In the genomic region with DNA sequence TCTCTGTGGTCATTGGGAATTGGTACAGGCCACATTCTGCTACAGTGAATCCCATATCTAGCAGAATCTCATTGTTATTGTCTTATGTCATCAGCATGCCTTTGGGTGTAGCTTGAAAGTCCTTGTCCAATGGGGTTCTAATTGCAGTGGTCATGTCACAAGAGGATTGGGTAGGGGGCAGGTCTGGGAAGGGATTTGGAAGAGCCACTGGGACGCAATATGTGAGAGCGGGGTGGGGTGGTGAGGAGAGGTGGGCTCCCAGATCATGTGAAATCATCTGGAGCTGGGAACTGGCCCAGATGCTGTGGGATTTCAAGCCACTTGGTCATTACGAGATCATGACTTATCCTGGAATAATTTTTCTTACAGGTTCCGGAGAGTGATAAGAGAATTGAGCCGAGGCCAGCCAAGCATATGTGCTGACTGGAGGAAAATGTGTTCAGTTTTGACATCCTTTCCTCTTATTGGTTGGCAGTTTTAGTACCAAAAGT, we compare ENCODE assay signal across 17 cellular contexts. TPM values are rescaled to one million over a fixed set of nuclear protein-coding genes. Genes with fewer than 3 reads are reported as not detected.
DNase-seq lines count a peak whose midpoint lies in the region; ATAC-seq and TF ChIP-seq lines count a peak whose summit lies in the region.
"Had no signal": no experiment of that assay in that cellular context is flagged by ENCODE, and none has a peak within 500 bp of the region (broad histone marks: within the 10 kb centered on the region; RNA-seq: fewer than 3 reads in every experiment).

No MANE protein-coding gene starts in this region.

- H3K79me1 ChIP-seq in IMR-90 (ENCODE audit: low read depth in 1 of 2, low read length in 2 of 2): peaks cover 0 to 44% of the 10 kb centered on the region in 2 experiments; a peak in 2 of 4 replicates

- peaks cover 20% of the 10 kb centered on the region for H3K9me1 ChIP-seq in IMR-90 (ENCODE audit: insufficient read depth, low read length)

- no peaks in the 10 kb centered on the region for H3K9me3 Mint-ChIP-seq in Caco-2 (ENCODE audit: unreplicated experiment)
- no peaks in the 10 kb centered on the region for H3K9me3 Mint-ChIP-seq in brain
- no peaks in the 10 kb centered on the region for H3K9me3 Mint-ChIP-seq in nephron
- H3K9me3 Mint-ChIP-seq: activated T-cell treated with anti-CD3 and anti-CD28 coated beads, Interleukin-2, amount 50 U/mL, for 4 hours; stimulated activated memory B cell treated with anti-CD40 and anti-IgM and Interleukin-4, amounts not matched to agents 10 μg/mL and 1 μg/mL and 100 μg/mL, for 72 hours had no signal

- H3K4me2 ChIP-seq in IMR-90 (ENCODE audit: low read depth, low read length): no peak overlapping the region
- H3K4me2 ChIP-seq: BLaER1 had no signal

- H3K27ac Mint-ChIP-seq in Caco-2 (ENCODE audit: unreplicated experiment): peak overlapping the region; percentile 75
- H3K27ac Mint-ChIP-seq in brain: peak overlapping the region in 4 of 5 experiments; percentile 46 to 98 (median 62)
- peak overlapping the region in 2 of 3 experiments; percentile 97 for H3K27ac Mint-ChIP-seq in nephron
- H3K27ac Mint-ChIP-seq: stimulated activated memory B cell treated with anti-CD40 and anti-IgM and Interleukin-4, amounts not matched to agents 10 μg/mL and 1 μg/mL and 100 μg/mL, for 72 hours had no signal

- no peak for DNase-seq in Caco-2
- DNase-seq in IMR-90: peak; percentile 94
- no peak for DNase-seq in GM19238 (ENCODE audit: insufficient read length, low spot score)
- DNase-seq: activated CD4-positive, CD25-positive, alpha-beta regulatory T cell; activated T-cell treated with anti-CD3 and anti-CD28 coated beads, Interleukin-2, amount 50 U/mL, for 4 hours; NCI-H187; stimulated activated CD4-positive, alpha-beta T cell treated with anti-CD3 and anti-CD28 coated beads, Interleukin-1b, Interleukin-23, amount 100 ng/mL, for 48 hours had no signal

- peak overlapping the region; percentile 83; the same call in 1 of the 3 replicates for H2BK15ac ChIP-seq in IMR-90 (ENCODE audit: low read depth, low read length)

- WGBS in IMR-90 (ENCODE audit: extremely low coverage in 2 of 2, insufficient read length in 1 of 2), 2 experiments: 86% methylated on average over 2 of the region's 5 CpGs; no CpG with 5 or more reads in 1 of the 2 experiments

- H3K4me1 Mint-ChIP-seq in Caco-2 (ENCODE audit: low read depth, unreplicated experiment) (peaks cover 7% of the 10 kb centered on the region), brain (peaks cover 21% of the 10 kb centered on the region), nephron (peaks cover 53% of the 10 kb centered on the region)
- H3K4me1 Mint-ChIP-seq: stimulated activated memory B cell treated with anti-CD40 and anti-IgM and Interleukin-4, amounts not matched to agents 10 μg/mL and 1 μg/mL and 100 μg/mL, for 72 hours had no signal

- no peaks in the 10 kb centered on the region for H3K36me3 ChIP-seq in Caco-2 (ENCODE audit: control insufficient read depth, insufficient read depth, low read length)
- H3K36me3 ChIP-seq in IMR-90 (ENCODE audit: control insufficient read depth, insufficient read depth, low read length): no peaks in the 10 kb centered on the region
- H3K36me3 ChIP-seq: ascending aorta, BLaER1 had no signal

- peak overlapping the region; percentile 95 for H2AK5ac ChIP-seq in IMR-90 (ENCODE audit: low read depth, low read length)

- H4K8ac ChIP-seq in IMR-90 (ENCODE audit: low read depth in 2 of 2, low read length in 2 of 2): peak overlapping the region in 1 of 2 experiments; percentile 79; a peak in 2 of 4 replicates

- TF ChIP-seq CTCF in Caco-2 (IDR thresholded peaks at IDR 0.05; ENCODE audit: insufficient read depth in 1 of 2, low read depth in 1 of 2, low read length in 1 of 2, severe bottlenecking in 1 of 2, unreplicated experiment in 1 of 2) (no peak), IMR-90 (conservative IDR thresholded peaks at IDR 0.05; ENCODE audit: low read depth, low read length) (no peak), brain (conservative IDR thresholded peaks at IDR 0.05) (no peak), nephron (IDR thresholded peaks at IDR 0.05; ENCODE audit: unreplicated experiment in 3 of 3) (no peak)

- H4K5ac ChIP-seq in IMR-90 (ENCODE audit: low read depth, low read length): no peak overlapping the region

- peak overlapping the region; percentile 70; the same call in 1 of the 2 replicates for H4K91ac ChIP-seq in IMR-90 (ENCODE audit: insufficient read depth, low read depth, low read length)

- H3K23ac ChIP-seq in IMR-90 (ENCODE audit: low read depth, low read length): peak overlapping the region; percentile 62

- H2BK120ac ChIP-seq in IMR-90 (ENCODE audit: low read depth, low read length): peak overlapping the region; percentile 93

- TF ChIP-seq RAD21 in IMR-90 (IDR thresholded peaks at IDR 0.05; ENCODE audit: low read length): no peak

- no peak overlapping the region for H3K56ac ChIP-seq in IMR-90 (ENCODE audit: extremely low read depth, insufficient read depth, low read length)

- CTCF ChIA-PET in Caco-2 (lab: Charles Lee): interaction anchor here (0.6 kb wide), 1 partner anchor 62 kb away, joined by 3 read pairs; no protein-coding TSS in a partner anchor
- CTCF ChIA-PET in IMR-90 (lab: Yijun Ruan, JAX): interaction anchor here (1.2 kb wide), 1 partner anchor 40 kb away, joined by 3 read pairs; no protein-coding TSS in a partner anchor

- peak overlapping the region; percentile 84 for H2AFZ ChIP-seq in IMR-90 (replicated peaks; ENCODE audit: low read length, poor library complexity)
- H2AFZ ChIP-seq: parathyroid adenoma had no signal

- dilution Hi-C loops in IMR-90 (cut with HindIII; ENCODE audit: low sequenced_read_pairs, unreplicated experiment): no loop called here

- in situ Hi-C loops in IMR-90 (cut with MboI; ENCODE audit: low sequenced_read_pairs): no loop called here

- H3K4me3 ChIP-seq in Caco-2 (ENCODE audit: low read depth, low read length) (no peak overlapping the region), IMR-90 (ENCODE audit: insufficient read depth, low read depth, low read length) (no peak overlapping the region)
- H3K4me3 ChIP-seq: ascending aorta, BLaER1, lung had no signal

- TF ChIP-seq POLR2A in IMR-90 (IDR thresholded peaks at IDR 0.05; ENCODE audit: low read depth, low read length): no peak

- POLR2A ChIA-PET in Caco-2 (lab: Charles Lee): no interaction called here
- POLR2A ChIA-PET in IMR-90 (lab: Charles Lee; ENCODE audit: unreplicated experiment): no interaction called here

- peak overlapping the region; percentile 42 for H2AK9ac ChIP-seq in IMR-90 (replicated peaks; ENCODE audit: low read depth, low read length, poor library complexity)

- H3K9me3 ChIP-seq in Caco-2 (no peaks in the 10 kb centered on the region), IMR-90 (ENCODE audit: control insufficient read depth, insufficient read depth, low read length) (no peaks in the 10 kb centered on the region)
- H3K9me3 ChIP-seq: ascending aorta, BLaER1 had no signal

- intact Hi-C loops in Caco-2 (cut with micrococcal nuclease; ENCODE audit: unreplicated experiment) (no loop called here), IMR-90 (cut with micrococcal nuclease) (no loop called here)

- peak overlapping the region; percentile 96 for H2BK20ac ChIP-seq in IMR-90 (ENCODE audit: low read depth, low read length)

- H3K27me3 Mint-ChIP-seq in Caco-2 (ENCODE audit: insufficient read depth, unreplicated experiment) (no peaks in the 10 kb centered on the region), brain (peaks cover 6% of the 10 kb centered on the region), nephron (ENCODE audit: low read depth) (peaks cover 10% of the 10 kb centered on the region)

- no TSS peak for BruUV-seq in Caco-2 (replicated peaks; lab: Mats Ljungman, UMichigan)
- no TSS peak for BruUV-seq in IMR-90 (replicated peaks; lab: Mats Ljungman, UMichigan)

- ATAC-seq in IMR-90 (ENCODE audit: low read depth) (peak; percentile 44), HG03432 (IDR thresholded peaks at IDR 0.05; ENCODE audit: unreplicated experiment) (no peak), GM19463 (IDR thresholded peaks at IDR 0.05; ENCODE audit: unreplicated experiment) (no peak), GM19351 (IDR thresholded peaks at IDR 0.05; ENCODE audit: unreplicated experiment) (no peak)
- ATAC-seq: activated T-cell treated with anti-CD3 and anti-CD28 coated beads, Interleukin-2, amount 50 U/mL, for 4 hours; stimulated activated memory B cell treated with anti-CD40 and anti-IgM and Interleukin-4, amounts not matched to agents 10 μg/mL and 1 μg/mL and 100 μg/mL, for 72 hours had no signal

- H3K4me3 Mint-ChIP-seq in Caco-2 (ENCODE audit: unreplicated experiment) (no peak overlapping the region), brain (peak overlapping the region in 2 of 5 experiments; percentile 2 to 22), nephron (peak overlapping the region in 2 of 3 experiments; percentile 11 to 22)
- H3K4me3 Mint-ChIP-seq: activated T-cell treated with anti-CD3 and anti-CD28 coated beads, Interleukin-2, amount 50 U/mL, for 4 hours; stimulated activated memory B cell treated with anti-CD40 and anti-IgM and Interleukin-4, amounts not matched to agents 10 μg/mL and 1 μg/mL and 100 μg/mL, for 72 hours had no signal

- H3K9ac ChIP-seq in IMR-90 (ENCODE audit: low read depth, low read length): no peak overlapping the region
- H3K9ac ChIP-seq: BLaER1, parathyroid adenoma had no signal

- no peaks in the 10 kb centered on the region for H3K27me3 ChIP-seq in Caco-2 (replicated peaks; ENCODE audit: control insufficient read depth, insufficient read depth, low read length)
- H3K27me3 ChIP-seq in IMR-90 (ENCODE audit: control insufficient read depth, insufficient read depth, low read length): no peaks in the 10 kb centered on the region
- H3K27me3 ChIP-seq: ascending aorta, BLaER1 had no signal

- peak overlapping the region; percentile 20; the same call in 1 of the 2 replicates for H3K27ac ChIP-seq in IMR-90 (ENCODE audit: insufficient read depth, low read length)
- H3K27ac ChIP-seq: ascending aorta, BLaER1, parathyroid adenoma had no signal

- H3K4me1 ChIP-seq in Caco-2 (no peaks in the 10 kb centered on the region), IMR-90 (ENCODE audit: control insufficient read depth, insufficient read depth, low read length) (peaks cover 19% of the 10 kb centered on the region)
- H3K4me1 ChIP-seq: ascending aorta, parathyroid adenoma had no signal

- H2BK5ac ChIP-seq in IMR-90 (ENCODE audit: low read depth, low read length, poor library complexity, severe bottlenecking): peak overlapping the region; percentile 66

- H4K20me1 ChIP-seq in IMR-90 (ENCODE audit: insufficient read depth, low read length): no peaks in the 10 kb centered on the region
- H4K20me1 ChIP-seq: BLaER1 had no signal

- H3K36me3 Mint-ChIP-seq in Caco-2 (ENCODE audit: insufficient read depth, unreplicated experiment) (no peaks in the 10 kb centered on the region), brain (no peaks in the 10 kb centered on the region), nephron (ENCODE audit: low read depth) (no peaks in the 10 kb centered on the region)
- H3K36me3 Mint-ChIP-seq: stimulated activated memory B cell treated with anti-CD40 and anti-IgM and Interleukin-4, amounts not matched to agents 10 μg/mL and 1 μg/mL and 100 μg/mL, for 72 hours had no signal

- H3K14ac ChIP-seq in IMR-90 (replicated peaks; ENCODE audit: low read depth, low read length): peak overlapping the region; percentile 89

- H3K18ac ChIP-seq in IMR-90 (ENCODE audit: low read depth, low read length): peak overlapping the region; percentile 32; the same call in 1 of the 2 replicates

- peak overlapping the region; percentile 87 for H3K4ac ChIP-seq in IMR-90 (ENCODE audit: low read depth, low read length)

RNA-seq across cellular contexts. Expression of gene CNIH3, which starts 16.3 kb away (rescaled TPM):
- total RNA-seq in Caco-2 (2022) (1.3 and 2.2 TPM in 2 replicates), IMR-90 (2012; rRNA removed) (2.0 and 3.1 TPM in 2 replicates)
- polyA plus RNA-seq in IMR-90 (2012; rRNA removed) (2.9 and 3.1 TPM in 2 replicates), brain (ENCODE audit: insufficient read depth, low read depth, low replicate concordance) (4.0 TPM)
- polyA plus RNA-seq in IMR-90 (2012; cell fraction: cytosol; rRNA removed): 2.1 and 2.2 TPM in 2 replicates
- polyA plus RNA-seq in IMR-90 (2012; cell fraction: nucleus; rRNA removed; ENCODE audit: low replicate concordance): 1.9 and 4.7 TPM in 2 replicates
- total RNA-seq: ascending aorta had no signal
